8 cellular contexts compared by ENCODE assay signal in genomic region chr6:105402981-105403935, GRCh38. TPM values are rescaled to one million over a fixed set of nuclear protein-coding genes. Genes with fewer than 3 reads are reported as not detected.
DNase-seq lines count a peak whose midpoint lies in the region; TF ChIP-seq lines count a peak whose summit lies in the region.

TSS of gene PREP (minus strand) at chr6:105403082. CDS start at chr6:105402891, 191 bp downstream.

- H3K4me2 ChIP-seq in GM23248 (ENCODE audit: unreplicated experiment) (peak within 1 kb of the TSS; percentile 88), Karpas-422 (ENCODE audit: low read depth, low read length, poor library complexity, severe bottlenecking) (peak within 1 kb of the TSS; percentile 96)

- H2AFZ ChIP-seq in GM23248 = peak within 1 kb of the TSS; percentile 98
- H2AFZ ChIP-seq in Karpas-422 (ENCODE audit: low read length) = peak within 1 kb of the TSS; percentile 100

- H4K20me1 ChIP-seq in GM23248 (ENCODE audit: insufficient read depth) (0 out of 2 replicates have a peak, but pooled peaks cover 5% of the 10 kb centered on the region), Karpas-422 (ENCODE audit: insufficient read depth, low read depth, low read length) (peaks cover 33% of the 10 kb centered on the region)

- peak; percentile 91 for TF ChIP-seq CTCF in fibroblast of pulmonary artery (IDR thresholded peaks at IDR 0.05; ENCODE audit: low read length, missing control alignments)
- peak; percentile 84 for TF ChIP-seq CTCF in nephron progenitor cell (IDR thresholded peaks at IDR 0.05)

- peak; percentile 77 for TF ChIP-seq POLR2A in Raji (IDR thresholded peaks at IDR 0.05; ENCODE audit: insufficient read depth, low read depth, low read length)

- DNase-seq in ELR (ENCODE audit: low read depth) (peak; percentile 88), GM23248 (peak; percentile 95), Karpas-422 (peak; percentile 95), fibroblast of pulmonary artery (ENCODE audit: low read depth) (peak; percentile 86), nephron progenitor cell (peak; percentile 85)
- DNase-seq in activated T-helper 9 cell treated with anti-CD3 and anti-CD28 coated beads, Interleukin-2, amount 50 U/mL, for 16 hours (ENCODE audit: low read depth) = peak; percentile 78

- H3K4me1 Mint-ChIP-seq in nephron progenitor cell = peaks cover 55% of the 10 kb centered on the region
- peaks cover 61% of the 10 kb centered on the region for H3K4me1 Mint-ChIP-seq in stimulated activated naive CD8-positive, alpha-beta T cell treated with anti-CD3 and anti-CD28 coated beads, Interleukin-15, Interleukin-2, amounts not matched to agents 100 ng/mL and 50 ng/mL, for 24 hours (ENCODE audit: low read depth)

- peaks cover under 1% of the 10 kb centered on the region for H3K9me3 Mint-ChIP-seq in nephron progenitor cell
- no peaks in the 10 kb centered on the region for H3K9me3 Mint-ChIP-seq in stimulated activated naive CD8-positive, alpha-beta T cell treated with anti-CD3 and anti-CD28 coated beads, Interleukin-15, Interleukin-2, amounts not matched to agents 100 ng/mL and 50 ng/mL, for 24 hours

- no peaks in the 10 kb centered on the region for H3K9me3 ChIP-seq in GM23248 (ENCODE audit: low read depth)
- H3K9me3 ChIP-seq in Karpas-422 (ENCODE audit: low read length) = no peaks in the 10 kb centered on the region

- in situ Hi-C loops in GM23248 (cut with MboI) = no loop called here

- H3F3A ChIP-seq in GM23248 (ENCODE audit: insufficient read depth) = no peaks in the 10 kb centered on the region

- peak within 1 kb of the TSS; percentile 51 for H3K27ac ChIP-seq in GM23248
- H3K27ac ChIP-seq in Karpas-422 (ENCODE audit: low read length) = no peak within 1 kb of the TSS

- peak within 1 kb of the TSS; percentile 89 for H3K27ac Mint-ChIP-seq in nephron progenitor cell
- H3K27ac Mint-ChIP-seq in stimulated activated naive CD8-positive, alpha-beta T cell treated with anti-CD3 and anti-CD28 coated beads, Interleukin-15, Interleukin-2, amounts not matched to agents 100 ng/mL and 50 ng/mL, for 24 hours = peak within 1 kb of the TSS; percentile 78

- H3K36me3 Mint-ChIP-seq in nephron progenitor cell (ENCODE audit: low read depth) = no peaks in the 10 kb centered on the region
- no peaks in the 10 kb centered on the region for H3K36me3 Mint-ChIP-seq in stimulated activated naive CD8-positive, alpha-beta T cell treated with anti-CD3 and anti-CD28 coated beads, Interleukin-15, Interleukin-2, amounts not matched to agents 100 ng/mL and 50 ng/mL, for 24 hours (ENCODE audit: low read depth)

- H3K36me3 ChIP-seq in GM23248 (ENCODE audit: low read depth) (no peaks in the 10 kb centered on the region), Karpas-422 (ENCODE audit: insufficient read depth, low read length) (no peaks in the 10 kb centered on the region)

- 1 to 2% methylated on average over 53 to 62 of the region's 78 CpGs for WGBS in GM23248 (ENCODE audit: low coverage in 1 of 2, low lambda C conversion rate in 2 of 2, missing lambda C conversion rate in 2 of 2), 2 experiments

- H3K4me3 ChIP-seq in GM23248 = peak within 1 kb of the TSS; percentile 97
- peak within 1 kb of the TSS; percentile 98 for H3K4me3 ChIP-seq in Karpas-422 (ENCODE audit: low read length)
- peak within 1 kb of the TSS; percentile 87 for H3K4me3 ChIP-seq in fibroblast of pulmonary artery (replicated peaks; ENCODE audit: low read depth, low read length)

- no peaks in the 10 kb centered on the region for H3K27me3 ChIP-seq in GM23248 (replicated peaks; ENCODE audit: insufficient read depth)
- H3K27me3 ChIP-seq in Karpas-422 (ENCODE audit: low read length) = 0 out of 2 replicates have a peak, but pooled peaks cover 2% of the 10 kb centered on the region

- no peaks in the 10 kb centered on the region for H3K9me2 ChIP-seq in GM23248 (ENCODE audit: insufficient read depth)
- H3K9me2 ChIP-seq in Karpas-422 (replicated peaks; ENCODE audit: insufficient read depth, low read length) = no peaks in the 10 kb centered on the region

- H3K9ac ChIP-seq in GM23248 = peak within 1 kb of the TSS; percentile 84
- H3K9ac ChIP-seq in Karpas-422 (ENCODE audit: low read length) = peak within 1 kb of the TSS; percentile 88

- H3K79me2 ChIP-seq in GM23248 (ENCODE audit: insufficient read depth) (peaks cover 45% of the 10 kb centered on the region), Karpas-422 (ENCODE audit: low read length) (peaks cover 42% of the 10 kb centered on the region)

- peaks cover 15% of the 10 kb centered on the region for H3K4me1 ChIP-seq in GM23248 (ENCODE audit: insufficient read depth)
- H3K4me1 ChIP-seq in Karpas-422 (ENCODE audit: low read length) = peaks cover 39% of the 10 kb centered on the region

- H3K27me3 Mint-ChIP-seq in nephron progenitor cell (ENCODE audit: low read depth, poor library complexity) = no peaks in the 10 kb centered on the region
- peaks cover 5% of the 10 kb centered on the region for H3K27me3 Mint-ChIP-seq in stimulated activated naive CD8-positive, alpha-beta T cell treated with anti-CD3 and anti-CD28 coated beads, Interleukin-15, Interleukin-2, amounts not matched to agents 100 ng/mL and 50 ng/mL, for 24 hours

- H3K4me3 Mint-ChIP-seq in nephron progenitor cell = peak within 1 kb of the TSS; percentile 94
- peak within 1 kb of the TSS; percentile 92 for H3K4me3 Mint-ChIP-seq in stimulated activated naive CD8-positive, alpha-beta T cell treated with anti-CD3 and anti-CD28 coated beads, Interleukin-15, Interleukin-2, amounts not matched to agents 100 ng/mL and 50 ng/mL, for 24 hours

RNA-seq across cellular contexts. Expression of gene PREP, which starts in this region (rescaled TPM):
- 15.7 and 18.9 TPM in 2 replicates for total RNA-seq in GM23248 (2014; rRNA removed; shearing (Covaris generic))
- polyA plus RNA-seq in GM23248 (2016; fragmentation: Nextera tagmentation; extraction: Ambion mirVana) = 37.9 and 41.8 TPM in 2 replicates
- 13.2 and 18.4 TPM in 2 replicates for total RNA-seq in Karpas-422 (2014; rRNA removed; shearing (Covaris generic); ENCODE audit: low replicate concordance)
